ENCODE assay signal across 17 cellular contexts in the genomic region with DNA sequence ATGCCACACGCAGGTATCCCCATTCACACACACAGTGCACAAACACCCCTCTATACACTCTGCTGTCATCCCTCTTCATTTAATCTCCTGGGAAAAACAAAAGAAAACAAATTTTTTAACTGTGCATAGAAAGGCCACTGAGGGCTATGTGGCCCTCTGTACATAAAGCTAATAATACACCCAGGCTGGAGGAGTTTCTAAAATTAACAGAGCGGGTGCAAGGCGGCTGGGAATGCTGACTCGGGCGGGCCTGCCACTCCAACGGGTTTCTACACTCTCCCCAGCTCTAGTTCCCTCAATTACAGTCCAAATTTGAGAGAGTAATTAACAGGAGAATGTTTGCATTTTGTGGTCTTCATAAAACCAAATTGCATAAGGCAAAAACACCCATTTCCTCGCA. TPM values are rescaled to one million over a fixed set of nuclear protein-coding genes. Genes with fewer than 3 reads are reported as not detected.
A peak's percentile ranks its signal among the peaks of the same experiment; 100 is the strongest.
DNase-seq lines count a peak whose midpoint lies in the region; ATAC-seq and TF ChIP-seq lines count a peak whose summit lies in the region.
"Had no signal": no experiment of that assay in that cellular context is flagged by ENCODE, and none has a peak within 500 bp of the region (broad histone marks: within the 10 kb centered on the region; RNA-seq: fewer than 3 reads in every experiment).

No MANE protein-coding gene starts in this region.

- peak overlapping the region; percentile 66 for H3K27ac ChIP-seq in cardiac muscle cell
- H3K27ac ChIP-seq: C4-2B, KMS-11, RWPE1 had no signal

- no peak overlapping the region for H3K4me3 ChIP-seq in cardiac muscle cell

- peaks cover 28% of the 10 kb centered on the region for H3K36me3 ChIP-seq in cardiac muscle cell

- no peaks in the 10 kb centered on the region for H3K27me3 ChIP-seq in cardiac muscle cell

- H3K4me1 ChIP-seq in cardiac muscle cell (ENCODE audit: low read depth) = peaks cover 31% of the 10 kb centered on the region
- H3K4me1 ChIP-seq: Caco-2 had no signal

- DNase-seq in DMS153 (lab: John Stamatoyannopoulos, UW) = peak; percentile 81
- DNase-seq in NCI-H1417 (lab: John Stamatoyannopoulos, UW) = peak; percentile 18 to 98 (median 89)
- DNase-seq in NCI-H345 (lab: John Stamatoyannopoulos, UW) = peak; percentile 93
- DNase-seq in cardiac muscle cell (ENCODE audit: low read depth in 1 of 2, low spot score in 1 of 2) = no peak
- DNase-seq in H4 (ENCODE audit: low spot score) = no peak
- DNase-seq in islet precursor cell = no peak
- DNase-seq: Caco-2, H9, NCI-H1105, NCI-H524 treated with DMSO at 0.1 percent for 48 hours, T-cell, T-helper 9 cell had no signal

- ATAC-seq in esophagus mucosa (no peak), HG03439 (IDR thresholded peaks at IDR 0.05; ENCODE audit: unreplicated experiment) (no peak)
- ATAC-seq: T-cell had no signal

- no peaks in the 10 kb centered on the region for H3K9me3 ChIP-seq in cardiac muscle cell (ENCODE audit: low read depth)
- H3K9me3 ChIP-seq: Caco-2 had no signal

- TF ChIP-seq CTCF in cardiac muscle cell (IDR thresholded peaks at IDR 0.05; ENCODE audit: low read depth, low read length) = no peak

RNA-seq across cellular contexts. Expression of gene HCN4, which starts 23.1 kb away (rescaled TPM):
- 93.1 and 159 TPM in 2 replicates for total RNA-seq in cardiac muscle cell
- polyA plus RNA-seq in cardiac muscle cell = 59.2 and 102 TPM in 2 replicates
- total RNA-seq in H4 (2014; rRNA removed; shearing (Covaris generic)) = 0.04 TPM in 2 replicates
- not detected for total RNA-seq in esophagus mucosa
- total RNA-seq: T-cell had no signal

Comparison
In these comparisons a context has a peak if more than half of its experiments do, and no peak if none do; other contexts are left out.
1. DNase-seq: peak in DMS153 (single experiment), NCI-H1417 (3 of 3) and NCI-H345 (single experiment); none in cardiac muscle cell (0 of 2), H4 (single experiment) and islet precursor cell (single experiment).
2. RNA of gene HCN4, which starts 23.1 kb away (total RNA-seq): 93.1 to 159 TPM in cardiac muscle cell; 0.04 TPM in H4 and not detected in esophagus mucosa (single experiment); every median in the first group is over 10 times any median in the second.